ENCODE assay signal across 8 cellular contexts in genomic region chr10:47560452-47560851, GRCh38. TPM values are rescaled to one million over a fixed set of nuclear protein-coding genes. Genes with fewer than 3 reads are reported as not detected.
DNase-seq lines count a peak whose midpoint lies in the region; ATAC-seq lines count a peak whose summit lies in the region.
"Not testable (repeated sequence)": the region's sequence is repeated elsewhere in the genome, so short reads cannot be mapped to it uniquely, and the experiment has no call there.

No MANE protein-coding gene starts in this region.

- peak; percentile 37 for ATAC-seq in esophagus mucosa
- ATAC-seq in stimulated activated effector memory CD8-positive, alpha-beta T cell treated with anti-CD3 and anti-CD28 coated beads, Interleukin-12 subunit alpha, Interleukin-12 subunit beta, amount 100 ng/mL, for 72 hours = peak; percentile 52

- not testable (repeated sequence) for H3K4me3 Mint-ChIP-seq in stimulated activated effector memory CD8-positive, alpha-beta T cell treated with anti-CD3 and anti-CD28 coated beads, Interleukin-12 subunit alpha, Interleukin-12 subunit beta, amount 100 ng/mL, for 72 hours

- H3K4me1 Mint-ChIP-seq in stimulated activated effector memory CD8-positive, alpha-beta T cell treated with anti-CD3 and anti-CD28 coated beads, Interleukin-12 subunit alpha, Interleukin-12 subunit beta, amount 100 ng/mL, for 72 hours = not testable (repeated sequence)

- in situ Hi-C loops in ACHN (cut with HindIII; ENCODE audit: low pct_ligation_motif_present, low pct_unique_long_range_greater_than_20kb, low sequenced_read_pairs) = not testable (repeated sequence)

- not testable (repeated sequence) for H3K9me3 Mint-ChIP-seq in stimulated activated effector memory CD8-positive, alpha-beta T cell treated with anti-CD3 and anti-CD28 coated beads, Interleukin-12 subunit alpha, Interleukin-12 subunit beta, amount 100 ng/mL, for 72 hours

- H3K36me3 Mint-ChIP-seq in stimulated activated effector memory CD8-positive, alpha-beta T cell treated with anti-CD3 and anti-CD28 coated beads, Interleukin-12 subunit alpha, Interleukin-12 subunit beta, amount 100 ng/mL, for 72 hours = not testable (repeated sequence)

- not testable (repeated sequence) for H3K27ac Mint-ChIP-seq in stimulated activated effector memory CD8-positive, alpha-beta T cell treated with anti-CD3 and anti-CD28 coated beads, Interleukin-12 subunit alpha, Interleukin-12 subunit beta, amount 100 ng/mL, for 72 hours

- DNase-seq in ACHN = peak; percentile 58
- DNase-seq in EL = peak; percentile 0
- peak; percentile 19 for DNase-seq in LHCN-M2 (ENCODE audit: low read depth)
- peak; percentile 2 for DNase-seq in RPMI8226
- DNase-seq in glomerular visceral epithelial cell (ENCODE audit: extremely low spot score) = peak; percentile 38
- DNase-seq in myocyte (ENCODE audit: low read depth) = peak; percentile 5
- not testable (repeated sequence) for DNase-seq in stimulated activated effector memory CD8-positive, alpha-beta T cell treated with anti-CD3 and anti-CD28 coated beads, Interleukin-12 subunit alpha, Interleukin-12 subunit beta, amount 100 ng/mL, for 72 hours (ENCODE audit: low spot score in 2 of 2)

RNA-seq across cellular contexts. Expression of gene AGAP9, which starts 37.0 kb away (rescaled TPM):
- total RNA-seq in LHCN-M2 (2014; rRNA removed) (2.2 and 2.3 TPM in 2 replicates), esophagus mucosa (3.0 TPM), myocyte (2.0 and 3.5 TPM in 2 replicates)
- polyA plus RNA-seq in LHCN-M2 (2012) = 0.94 TPM
- polyA plus RNA-seq in myocyte (2012) = 4.5 TPM
